ENCODE assay signal across 9 cellular contexts in the genomic region with DNA sequence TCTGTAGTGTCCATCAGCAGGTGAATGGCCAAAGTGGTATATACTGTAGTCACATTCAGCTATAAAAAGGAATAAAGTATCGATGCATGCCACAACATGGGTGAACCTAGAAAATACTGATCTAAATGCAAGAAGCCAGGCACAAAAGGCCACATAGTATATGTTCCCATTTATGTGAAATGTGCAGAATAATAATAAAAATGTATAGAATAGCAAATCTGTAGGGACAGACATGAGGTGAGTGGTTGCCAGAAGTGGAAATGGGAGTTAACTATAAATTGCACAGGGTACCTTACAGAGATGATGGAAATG. TPM values are rescaled to one million over a fixed set of nuclear protein-coding genes. Genes with fewer than 3 reads are reported as not detected.
A peak's percentile ranks its signal among the peaks of the same experiment; 100 is the strongest.
DNase-seq lines count a peak whose midpoint lies in the region; ATAC-seq and TF ChIP-seq lines count a peak whose summit lies in the region.
"Had no signal": no experiment of that assay in that cellular context is flagged by ENCODE, and none has a peak within 500 bp of the region (broad histone marks: within the 10 kb centered on the region; RNA-seq: fewer than 3 reads in every experiment).

No MANE protein-coding gene starts in this region.

- TF ChIP-seq POLR2A in esophagus muscularis mucosa (IDR thresholded peaks at IDR 0.05; ENCODE audit: low read depth) = no peak

- DNase-seq in SK-N-SH = no peak
- no peak for DNase-seq in WTC11 (ENCODE audit: low spot score)
- DNase-seq in esophagus muscularis mucosa (ENCODE audit: extremely low spot score) = no peak
- no peak for DNase-seq in stimulated activated effector memory CD8-positive, alpha-beta T cell treated with anti-CD3 and anti-CD28 coated beads, Interleukin-12 subunit alpha, Interleukin-12 subunit beta, amount 100 ng/mL, for 72 hours (ENCODE audit: low spot score in 2 of 2)
- no peak for DNase-seq in middle frontal gyrus (ENCODE audit: extremely low spot score, low spot score)
- DNase-seq in NK-92 treated with Interleukin-12 subunit alpha and Interleukin-12 subunit beta, amount 100 ng/mL, for 24 hours (lab: John Stamatoyannopoulos, UW) = no peak
- no peak for DNase-seq in cortex of kidney (lab: John Stamatoyannopoulos, UW)
- DNase-seq: NCI-H2107 had no signal

- no peaks in the 10 kb centered on the region for H3K79me2 ChIP-seq in SK-N-SH (ENCODE audit: insufficient read depth)

- WGBS in SK-N-SH (ENCODE audit: low lambda C conversion rate) = 96% methylated on average over 1 of the region's 1 CpG
- WGBS in esophagus muscularis mucosa = 95% methylated on average over 1 of the region's 1 CpG

- no peak for TF ChIP-seq EP300 in SK-N-SH (IDR thresholded peaks at IDR 0.05; ENCODE audit: borderline replicate concordance in 1 of 2, low read depth in 1 of 2, low read length in 1 of 2)
- TF ChIP-seq EP300 in esophagus muscularis mucosa (IDR thresholded peaks at IDR 0.05) = no peak

- H3K4me1 Mint-ChIP-seq in WTC11 = no peaks in the 10 kb centered on the region
- peaks cover 31% of the 10 kb centered on the region for H3K4me1 Mint-ChIP-seq in stimulated activated effector memory CD8-positive, alpha-beta T cell treated with anti-CD3 and anti-CD28 coated beads, Interleukin-12 subunit alpha, Interleukin-12 subunit beta, amount 100 ng/mL, for 72 hours

- H3K27me3 ChIP-seq in SK-N-SH (ENCODE audit: insufficient read depth) = no peaks in the 10 kb centered on the region
- H3K27me3 ChIP-seq in esophagus muscularis mucosa = no peaks in the 10 kb centered on the region

- H3K27me3 Mint-ChIP-seq in WTC11 (ENCODE audit: low read depth) = peaks cover 12% of the 10 kb centered on the region; the same call in 1 of the 2 replicates

- H3K4me2 ChIP-seq in SK-N-SH = no peak overlapping the region

- no peak overlapping the region for H3K4me3 ChIP-seq in SK-N-SH (ENCODE audit: low read depth in 2 of 2, low read length in 1 of 2)
- no peak overlapping the region for H3K4me3 ChIP-seq in esophagus muscularis mucosa

- ATAC-seq in SK-N-SH treated with all-trans-retinoic acid at 6 μM for 48 hours (no peak), WTC11 (no peak)
- no peak for ATAC-seq in stimulated activated effector memory CD8-positive, alpha-beta T cell treated with anti-CD3 and anti-CD28 coated beads, Interleukin-12 subunit alpha, Interleukin-12 subunit beta, amount 100 ng/mL, for 72 hours

- H3K4me3 Mint-ChIP-seq in WTC11 = no peak overlapping the region
- no peak overlapping the region for H3K4me3 Mint-ChIP-seq in stimulated activated effector memory CD8-positive, alpha-beta T cell treated with anti-CD3 and anti-CD28 coated beads, Interleukin-12 subunit alpha, Interleukin-12 subunit beta, amount 100 ng/mL, for 72 hours

- H3K9me2 ChIP-seq in SK-N-SH = no peaks in the 10 kb centered on the region

- no peak for TF ChIP-seq RAD21 in SK-N-SH (IDR thresholded peaks at IDR 0.05; ENCODE audit: low read length)

- peak overlapping the region; percentile 66 to 78 for H3K27ac ChIP-seq in SK-N-SH (ENCODE audit: low read depth in 2 of 2, low read length in 1 of 2)
- peak overlapping the region; percentile 77 to 88 (median 82) for H3K27ac ChIP-seq in esophagus muscularis mucosa (replicated peaks in 1 of 4)

- H3K9me3 Mint-ChIP-seq in WTC11 = peaks cover 23% of the 10 kb centered on the region
- no peaks in the 10 kb centered on the region for H3K9me3 Mint-ChIP-seq in stimulated activated effector memory CD8-positive, alpha-beta T cell treated with anti-CD3 and anti-CD28 coated beads, Interleukin-12 subunit alpha, Interleukin-12 subunit beta, amount 100 ng/mL, for 72 hours

- no peak overlapping the region for H2AFZ ChIP-seq in SK-N-SH (ENCODE audit: low read depth)

- H3F3A ChIP-seq in SK-N-SH (replicated peaks; ENCODE audit: insufficient read depth) = peaks cover 74% of the 10 kb centered on the region

- no peak overlapping the region for H3K9ac ChIP-seq in SK-N-SH

- H3K36me3 ChIP-seq in SK-N-SH (replicated peaks in 1 of 2; ENCODE audit: control insufficient read depth in 1 of 2, insufficient read depth in 2 of 2, low read length in 1 of 2) = peaks cover 35 to 44% of the 10 kb centered on the region in 2 experiments
- peaks cover 16 to 78% (median 70%) of the 10 kb centered on the region in 4 donors for H3K36me3 ChIP-seq in esophagus muscularis mucosa

- intact Hi-C loops in esophagus muscularis mucosa (cut with DNase I) = no loop called here

- POLR2A ChIA-PET in SK-N-SH (lab: Yijun Ruan, JAX) (no interaction called here), WTC11 (lab: Charles Lee) (no interaction called here)

- peaks cover 56% of the 10 kb centered on the region for H3K36me3 Mint-ChIP-seq in WTC11
- H3K36me3 Mint-ChIP-seq in stimulated activated effector memory CD8-positive, alpha-beta T cell treated with anti-CD3 and anti-CD28 coated beads, Interleukin-12 subunit alpha, Interleukin-12 subunit beta, amount 100 ng/mL, for 72 hours = peaks cover 69% of the 10 kb centered on the region

- H4K20me1 ChIP-seq in SK-N-SH (ENCODE audit: insufficient read depth) = peaks cover 21% of the 10 kb centered on the region

- H3K9me3 ChIP-seq in SK-N-SH = 0 out of 2 replicates have a peak, but pooled peaks cover 6% of the 10 kb centered on the region
- H3K9me3 ChIP-seq in esophagus muscularis mucosa = no peaks in the 10 kb centered on the region

- no peak for TF ChIP-seq CTCF in SK-N-SH (IDR thresholded peaks at IDR 0.05)
- no peak for TF ChIP-seq CTCF in WTC11 (IDR thresholded peaks at IDR 0.05)
- no peak for TF ChIP-seq CTCF in esophagus muscularis mucosa (IDR thresholded peaks at IDR 0.05)

- CTCF ChIA-PET in SK-N-SH (lab: Yijun Ruan, JAX) = interaction anchor here (0.7 kb wide), 1 partner anchor 9 kb away, joined by 3 read pairs; no protein-coding TSS in a partner anchor
- CTCF ChIA-PET in WTC11 (lab: Charles Lee) = no interaction called here

- H3K27ac Mint-ChIP-seq in WTC11 = peak overlapping the region; percentile 94
- H3K27ac Mint-ChIP-seq in stimulated activated effector memory CD8-positive, alpha-beta T cell treated with anti-CD3 and anti-CD28 coated beads, Interleukin-12 subunit alpha, Interleukin-12 subunit beta, amount 100 ng/mL, for 72 hours = peak overlapping the region; percentile 97

- H3K4me1 ChIP-seq in SK-N-SH (ENCODE audit: control insufficient read depth in 1 of 2, insufficient read depth in 2 of 2, low read depth in 1 of 2, low read length in 1 of 2) (peaks cover 0 to 4% of the 10 kb centered on the region in 2 experiments; a peak in 1 of 4 replicates), esophagus muscularis mucosa (peaks cover 0 to 8% (median 6%) of the 10 kb centered on the region in 4 donors)

TF ChIP-seq in SK-N-SH, 30 proteins besides CTCF, POLR2A, EP300 and RAD21 (continues in another document):
- TF ChIP-seq RXRA (IDR thresholded peaks at IDR 0.05; ENCODE audit: borderline replicate concordance, low read depth) = no peak
- TF ChIP-seq NRF1 (IDR thresholded peaks at IDR 0.05; ENCODE audit: low read depth, low read length) = no peak
- TF ChIP-seq CHD2 (IDR thresholded peaks at IDR 0.05; ENCODE audit: low read length, partially characterized antibody) = no peak

TF ChIP-seq in SK-N-SH treated with all-trans-retinoic acid at 6 μM for 48 hours, 23 proteins besides CTCF, POLR2A, EP300 and RAD21:
- TF ChIP-seq, protein P1, sequence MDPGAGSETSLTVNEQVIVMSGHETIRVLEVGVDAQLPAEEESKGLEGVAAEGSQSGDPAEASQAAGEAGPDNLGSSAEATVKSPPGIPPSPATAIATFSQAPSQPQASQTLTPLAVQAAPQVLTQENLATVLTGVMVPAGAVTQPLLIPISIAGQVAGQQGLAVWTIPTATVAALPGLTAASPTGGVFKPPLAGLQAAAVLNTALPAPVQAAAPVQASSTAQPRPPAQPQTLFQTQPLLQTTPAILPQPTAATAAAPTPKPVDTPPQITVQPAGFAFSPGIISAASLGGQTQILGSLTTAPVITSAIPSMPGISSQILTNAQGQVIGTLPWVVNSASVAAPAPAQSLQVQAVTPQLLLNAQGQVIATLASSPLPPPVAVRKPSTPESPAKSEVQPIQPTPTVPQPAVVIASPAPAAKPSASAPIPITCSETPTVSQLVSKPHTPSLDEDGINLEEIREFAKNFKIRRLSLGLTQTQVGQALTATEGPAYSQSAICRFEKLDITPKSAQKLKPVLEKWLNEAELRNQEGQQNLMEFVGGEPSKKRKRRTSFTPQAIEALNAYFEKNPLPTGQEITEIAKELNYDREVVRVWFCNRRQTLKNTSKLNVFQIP (CRISPR knock-in tag; IDR thresholded peaks at IDR 0.05; ENCODE audit: borderline replicate concordance, low read depth) = no peak
- no peak for TF ChIP-seq ISL1 (CRISPR knock-in tag; IDR thresholded peaks at IDR 0.05)

TF ChIP-seq in WTC11, 78 proteins besides CTCF, POLR2A, EP300 and RAD21 (continues in another document):
- TF ChIP-seq CREM (CRISPR knock-in tag; IDR thresholded peaks at IDR 0.05) (no peak), MYBL2 (CRISPR knock-in tag; IDR thresholded peaks at IDR 0.05) (no peak)
- TF ChIP-seq, protein P2, sequence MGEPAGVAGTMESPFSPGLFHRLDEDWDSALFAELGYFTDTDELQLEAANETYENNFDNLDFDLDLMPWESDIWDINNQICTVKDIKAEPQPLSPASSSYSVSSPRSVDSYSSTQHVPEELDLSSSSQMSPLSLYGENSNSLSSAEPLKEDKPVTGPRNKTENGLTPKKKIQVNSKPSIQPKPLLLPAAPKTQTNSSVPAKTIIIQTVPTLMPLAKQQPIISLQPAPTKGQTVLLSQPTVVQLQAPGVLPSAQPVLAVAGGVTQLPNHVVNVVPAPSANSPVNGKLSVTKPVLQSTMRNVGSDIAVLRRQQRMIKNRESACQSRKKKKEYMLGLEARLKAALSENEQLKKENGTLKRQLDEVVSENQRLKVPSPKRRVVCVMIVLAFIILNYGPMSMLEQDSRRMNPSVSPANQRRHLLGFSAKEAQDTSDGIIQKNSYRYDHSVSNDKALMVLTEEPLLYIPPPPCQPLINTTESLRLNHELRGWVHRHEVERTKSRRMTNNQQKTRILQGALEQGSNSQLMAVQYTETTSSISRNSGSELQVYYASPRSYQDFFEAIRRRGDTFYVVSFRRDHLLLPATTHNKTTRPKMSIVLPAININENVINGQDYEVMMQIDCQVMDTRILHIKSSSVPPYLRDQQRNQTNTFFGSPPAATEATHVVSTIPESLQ (CRISPR knock-in tag; IDR thresholded peaks at IDR 0.05) = no peak

RNA-seq across cellular contexts. Expression of a gene that starts 23.1 kb away (rescaled TPM):
- polyA plus RNA-seq in SK-N-SH (2012; rRNA removed) = 23.5 and 27.9 TPM in 2 replicates
- 13.3 and 20.7 TPM in 2 replicates for polyA plus RNA-seq in SK-N-SH (2012; cell fraction: cytosol; rRNA removed)
- polyA plus RNA-seq in SK-N-SH (2012; cell fraction: nucleus; rRNA removed) = 15.3 and 19.4 TPM in 2 replicates
- total RNA-seq in WTC11 (2021) = 74.8 to 77.0 TPM (median 75.0 TPM) in 3 replicates
- total RNA-seq in esophagus muscularis mucosa = 10 to 100 TPM in 1 of 4 donors, 1 to 10 TPM in 3; 2.1 to 14.3 (median 5.1) TPM

RNA-seq across cellular contexts. Expression of a gene that starts 47.6 kb away (rescaled TPM):
- 112 and 119 TPM in 2 replicates for polyA plus RNA-seq in SK-N-SH (2012; rRNA removed)
- 64.2 and 86.4 TPM in 2 replicates for polyA plus RNA-seq in SK-N-SH (2012; cell fraction: cytosol; rRNA removed)
- polyA plus RNA-seq in SK-N-SH (2012; cell fraction: nucleus; rRNA removed) = 254 and 369 TPM in 2 replicates
- 64.5 to 64.7 TPM (median 64.6 TPM) in 3 replicates for total RNA-seq in WTC11 (2021)
- total RNA-seq in esophagus muscularis mucosa = 100 to 1,000 TPM in 2 of 4 donors, 10 to 100 TPM in 2; 86.8 to 112 (median 99.4) TPM
